ENCODE assay signal across 20 cellular contexts in genomic region chr17:82168568-82168967, GRCh38. TPM values are rescaled to one million over a fixed set of nuclear protein-coding genes. Genes with fewer than 3 reads are reported as not detected.
DNase-seq lines count a peak whose midpoint lies in the region; ATAC-seq and TF ChIP-seq lines count a peak whose summit lies in the region.
"Had no signal": no experiment of that assay in that cellular context is flagged by ENCODE, and none has a peak within 500 bp of the region (broad histone marks: within the 10 kb centered on the region; RNA-seq: fewer than 3 reads in every experiment).

No MANE protein-coding gene starts in this region.

- TF ChIP-seq EP300 in stomach (IDR thresholded peaks at IDR 0.05): no peak

- no peak for TF ChIP-seq POLR2A in stomach (IDR thresholded peaks at IDR 0.05)

- POLR2A ChIA-PET in Caco-2 (lab: Charles Lee): no interaction called here

- H3K27ac ChIP-seq in stomach: no peak overlapping the region
- H3K27ac ChIP-seq: 22Rv1; BLaER1 treated with 17β-estradiol and CSF1 and Interleukin-3, amounts not matched to agents 10 nM and 100 nM had no signal

- intact Hi-C loops in stomach (cut with DNase I; ENCODE audit: low total_unique reads): no loop called here
- intact Hi-C loops in Caco-2 (cut with micrococcal nuclease; ENCODE audit: unreplicated experiment): no loop called here

- no TSS peak for BruUV-seq in Caco-2 (replicated peaks; lab: Mats Ljungman, UMichigan)

- no peaks in the 10 kb centered on the region for H3K9me3 Mint-ChIP-seq in activated T-cell treated with anti-CD3 and anti-CD28 coated beads, Interleukin-2, amount 50 U/mL, for 72 hours
- no peaks in the 10 kb centered on the region for H3K9me3 Mint-ChIP-seq in central memory CD8-positive, alpha-beta T cell
- H3K9me3 Mint-ChIP-seq in glutamatergic neuron (ENCODE audit: unreplicated experiment): peaks cover 5% of the 10 kb centered on the region
- H3K9me3 Mint-ChIP-seq in Caco-2 (ENCODE audit: unreplicated experiment): no peaks in the 10 kb centered on the region
- H3K9me3 Mint-ChIP-seq: CD14-positive monocyte; CD4-positive, alpha-beta T cell; CD8-positive, alpha-beta memory T cell; HFFc6 had no signal

- H3K9me3 ChIP-seq in T-helper 17 cell (ENCODE audit: control insufficient read depth, low read length, poor library complexity, severe bottlenecking) (no peaks in the 10 kb centered on the region), stomach (no peaks in the 10 kb centered on the region), Caco-2 (no peaks in the 10 kb centered on the region)
- H3K9me3 ChIP-seq: BLaER1 treated with 17β-estradiol and CSF1 and Interleukin-3, amounts not matched to agents 10 nM and 100 nM; HAP-1 had no signal

- H3K27me3 ChIP-seq in stomach (no peaks in the 10 kb centered on the region), Caco-2 (replicated peaks; ENCODE audit: control insufficient read depth, insufficient read depth, low read length) (no peaks in the 10 kb centered on the region)
- H3K27me3 ChIP-seq: BLaER1 treated with 17β-estradiol and CSF1 and Interleukin-3, amounts not matched to agents 10 nM and 100 nM had no signal

- DNase-seq in activated T-cell treated with anti-CD3 and anti-CD28 coated beads, Interleukin-2, amount 50 U/mL, for 72 hours: no peak
- DNase-seq in activated T-cell treated with anti-CD3 and anti-CD28 coated beads for 4 hours (no peak), T-helper 17 cell (no peak), glutamatergic neuron (no peak), stomach (no peak), Caco-2 (no peak)
- DNase-seq in central memory CD8-positive, alpha-beta T cell (ENCODE audit: low spot score in 2 of 2): no peak
- DNase-seq: Calu3; CD4-positive, alpha-beta T cell; CD8-positive, alpha-beta memory T cell; DMS53; DMS79 treated with DMSO at 0.1 percent for 48 hours; GF-D8; GOT3; HFFc6 had no signal

- H3K27me3 Mint-ChIP-seq in activated T-cell treated with anti-CD3 and anti-CD28 coated beads, Interleukin-2, amount 50 U/mL, for 72 hours (ENCODE audit: low read depth): no peaks in the 10 kb centered on the region
- H3K27me3 Mint-ChIP-seq in T-helper 17 cell: no peaks in the 10 kb centered on the region
- H3K27me3 Mint-ChIP-seq in central memory CD8-positive, alpha-beta T cell: no peaks in the 10 kb centered on the region
- peaks cover 14% of the 10 kb centered on the region for H3K27me3 Mint-ChIP-seq in glutamatergic neuron (ENCODE audit: unreplicated experiment)
- no peaks in the 10 kb centered on the region for H3K27me3 Mint-ChIP-seq in Caco-2 (ENCODE audit: insufficient read depth, unreplicated experiment)
- H3K27me3 Mint-ChIP-seq: B cell; CD4-positive, alpha-beta T cell had no signal

- H3K36me3 Mint-ChIP-seq in activated T-cell treated with anti-CD3 and anti-CD28 coated beads, Interleukin-2, amount 50 U/mL, for 72 hours (ENCODE audit: insufficient read depth in 2 of 2): peaks cover 7 to 10% of the 10 kb centered on the region in 2 donors
- H3K36me3 Mint-ChIP-seq in T-helper 17 cell (ENCODE audit: low read depth) (peaks cover 6% of the 10 kb centered on the region), glutamatergic neuron (ENCODE audit: unreplicated experiment) (peaks cover 10% of the 10 kb centered on the region), Caco-2 (ENCODE audit: insufficient read depth, unreplicated experiment) (peaks cover 21% of the 10 kb centered on the region)
- H3K36me3 Mint-ChIP-seq in central memory CD8-positive, alpha-beta T cell (ENCODE audit: insufficient read depth): peaks cover 7% of the 10 kb centered on the region

- H3K4me3 ChIP-seq in stomach (no peak overlapping the region), Caco-2 (ENCODE audit: low read depth, low read length) (no peak overlapping the region)
- H3K4me3 ChIP-seq: BLaER1 treated with 17β-estradiol and CSF1 and Interleukin-3, amounts not matched to agents 10 nM and 100 nM; HAP-1 had no signal

- H3K27ac Mint-ChIP-seq in activated T-cell treated with anti-CD3 and anti-CD28 coated beads, Interleukin-2, amount 50 U/mL, for 72 hours: peak overlapping the region; percentile 63
- H3K27ac Mint-ChIP-seq in T-helper 17 cell: peak overlapping the region; percentile 67
- H3K27ac Mint-ChIP-seq in central memory CD8-positive, alpha-beta T cell (ENCODE audit: low read depth): peak overlapping the region; percentile 72
- no peak overlapping the region for H3K27ac Mint-ChIP-seq in glutamatergic neuron (ENCODE audit: unreplicated experiment)
- H3K27ac Mint-ChIP-seq in Caco-2 (ENCODE audit: unreplicated experiment): no peak overlapping the region
- H3K27ac Mint-ChIP-seq: B cell; CD4-positive, alpha-beta T cell; HFFc6 had no signal

- ATAC-seq in activated T-cell treated with anti-CD3 and anti-CD28 coated beads, Interleukin-2, amount 50 U/mL, for 72 hours (replicated peaks in 1 of 2): no peak
- no peak for ATAC-seq in T-helper 17 cell
- no peak for ATAC-seq in central memory CD8-positive, alpha-beta T cell (replicated peaks; ENCODE audit: extremely low read depth, poor library complexity, severe bottlenecking)

- TF ChIP-seq CTCF in glutamatergic neuron (IDR thresholded peaks at IDR 0.05; ENCODE audit: partially characterized antibody, unreplicated experiment) (no peak), stomach (IDR thresholded peaks at IDR 0.05) (no peak), Caco-2 (IDR thresholded peaks at IDR 0.05; ENCODE audit: insufficient read depth in 1 of 2, low read depth in 1 of 2, low read length in 1 of 2, severe bottlenecking in 1 of 2, unreplicated experiment in 1 of 2) (no peak)

- H3K4me3 Mint-ChIP-seq in activated T-cell treated with anti-CD3 and anti-CD28 coated beads, Interleukin-2, amount 50 U/mL, for 72 hours: no peak overlapping the region
- H3K4me3 Mint-ChIP-seq in T-helper 17 cell (no peak overlapping the region), glutamatergic neuron (ENCODE audit: unreplicated experiment) (no peak overlapping the region), Caco-2 (ENCODE audit: unreplicated experiment) (no peak overlapping the region)
- no peak overlapping the region for H3K4me3 Mint-ChIP-seq in central memory CD8-positive, alpha-beta T cell
- H3K4me3 Mint-ChIP-seq: B cell; CD14-positive monocyte; CD4-positive, alpha-beta T cell; CD8-positive, alpha-beta memory T cell; HFFc6 had no signal

- H3K4me1 ChIP-seq in stomach (no peaks in the 10 kb centered on the region), Caco-2 (peaks cover 3% of the 10 kb centered on the region; the same call in 1 of the 2 replicates)
- H3K4me1 ChIP-seq: HAP-1 had no signal

- H3K36me3 ChIP-seq in stomach (peaks cover 6 to 77% (median 57%) of the 10 kb centered on the region in 4 donors), Caco-2 (ENCODE audit: control insufficient read depth, insufficient read depth, low read length) (no peaks in the 10 kb centered on the region)

- WGBS in stomach, 5 donors: 88 to 93% (median 91%) methylated on average over 6 of the region's 6 CpGs

- peaks cover 9% of the 10 kb centered on the region for H3K4me1 Mint-ChIP-seq in activated T-cell treated with anti-CD3 and anti-CD28 coated beads, Interleukin-2, amount 50 U/mL, for 72 hours (ENCODE audit: low read depth)
- peaks cover 9% of the 10 kb centered on the region for H3K4me1 Mint-ChIP-seq in T-helper 17 cell
- no peaks in the 10 kb centered on the region for H3K4me1 Mint-ChIP-seq in central memory CD8-positive, alpha-beta T cell
- H3K4me1 Mint-ChIP-seq in glutamatergic neuron (ENCODE audit: low read depth, unreplicated experiment): peaks cover 7% of the 10 kb centered on the region
- peaks cover 6% of the 10 kb centered on the region for H3K4me1 Mint-ChIP-seq in Caco-2 (ENCODE audit: low read depth, unreplicated experiment)
- H3K4me1 Mint-ChIP-seq: B cell; CD8-positive, alpha-beta memory T cell had no signal

- CTCF ChIA-PET in Caco-2 (lab: Charles Lee): no interaction called here

RNA-seq across cellular contexts. Expression of gene CCDC57, which starts 44.1 kb away (rescaled TPM):
- total RNA-seq in activated T-cell treated with anti-CD3 and anti-CD28 coated beads, Interleukin-2, amount 50 U/mL, for 72 hours: 10 to 100 TPM; 76.9 to 78.8 TPM
- total RNA-seq in T-helper 17 cell (10 to 100 TPM; 79.1 to 89.0 TPM), glutamatergic neuron (ENCODE audit: unreplicated experiment) (40.7 TPM), stomach (100 to 1,000 TPM in 1 of 5 donors, 10 to 100 TPM in 4; 43.9 to 166 (median 90.6) TPM), Caco-2 (2022) (31.0 and 32.2 TPM in 2 replicates)
- 10 to 100 TPM; 50.9 to 75.5 (median 72.5) TPM for polyA plus RNA-seq in stomach

Comparison
In these comparisons a context has a peak if more than half of its experiments do, and no peak if none do; other contexts are left out.
1. H3K27ac Mint-ChIP-seq: peak in activated T-cell treated with anti-CD3 and anti-CD28 coated beads, Interleukin-2, amount 50 U/mL, for 72 hours (single experiment), T-helper 17 cell (single experiment) and central memory CD8-positive, alpha-beta T cell (single experiment); none in glutamatergic neuron (single experiment) and Caco-2 (single experiment).